Comparison of ENCODE assay signal across 14 cellular contexts in genomic region chr15:90465140-90465929, GRCh38.
A peak's percentile ranks its signal among the peaks of the same experiment; 100 is the strongest.
DNase-seq lines count a peak whose midpoint lies in the region; ATAC-seq and TF ChIP-seq lines count a peak whose summit lies in the region.
"Had no signal": no experiment of that assay in that cellular context is flagged by ENCODE, and none has a peak within 500 bp of the region (broad histone marks: within the 10 kb centered on the region; RNA-seq: fewer than 3 reads in every experiment).

No MANE protein-coding gene starts in this region.

- in situ Hi-C loops in astrocyte of the spinal cord (cut with HindIII; ENCODE audit: low sequenced_read_pairs) = no loop called here

- no peak for TF ChIP-seq CTCF in cardiac muscle cell (IDR thresholded peaks at IDR 0.05; ENCODE audit: low read depth, low read length)
- TF ChIP-seq CTCF in astrocyte of the spinal cord (IDR thresholded peaks at IDR 0.05; ENCODE audit: low read depth, low read length) = no peak
- TF ChIP-seq CTCF in lower lobe of right lung (IDR thresholded peaks at IDR 0.05) = no peak
- TF ChIP-seq CTCF in uterus (IDR thresholded peaks at IDR 0.05) = no peak
- no peak for TF ChIP-seq CTCF in GM10248 (IDR thresholded peaks at IDR 0.05; ENCODE audit: control extremely low read depth, extremely low read depth, low read depth, missing control alignments)

- peaks cover 5% of the 10 kb centered on the region for H3K36me3 ChIP-seq in cardiac muscle cell
- H3K36me3 ChIP-seq in lower lobe of right lung = peaks cover 98% of the 10 kb centered on the region
- no peaks in the 10 kb centered on the region for H3K36me3 ChIP-seq in uterus
- H3K36me3 ChIP-seq in effector memory CD4-positive, alpha-beta T cell (ENCODE audit: control insufficient read depth, insufficient read depth, low read length) = peaks cover 45% of the 10 kb centered on the region

- CTCF ChIA-PET in GM10248 (lab: Yijun Ruan, JAX) = interaction anchor here (0.8 to 7.2 kb wide), 7 partner anchors 13 to 145 kb away, joined by 3 to 43 read pairs (median 3); no protein-coding TSS in a partner anchor

- H3K4me3 ChIP-seq in cardiac muscle cell (no peak overlapping the region), right cardiac atrium (ENCODE audit: low read length) (no peak overlapping the region), astrocyte of the spinal cord (ENCODE audit: low read depth, low read length) (no peak overlapping the region), lower lobe of right lung (no peak overlapping the region), uterus (no peak overlapping the region)
- no peak overlapping the region for H3K4me3 ChIP-seq in effector memory CD4-positive, alpha-beta T cell (ENCODE audit: insufficient read depth, low read depth, low read length, poor library complexity, severe bottlenecking)
- H3K4me3 ChIP-seq: GM12878 had no signal

- 72% methylated on average over 7 of the region's 7 CpGs for WGBS in right cardiac atrium

- POLR2A ChIA-PET in GM10248 (lab: Yijun Ruan, JAX) = no interaction called here

- intact Hi-C loops in right cardiac atrium (cut with DNase I) = no loop called here
- intact Hi-C loops in lower lobe of right lung (cut with DNase I) = no loop called here
- intact Hi-C loops in uterus (cut with DNase I; ENCODE audit: low total_unique reads) = no loop called here

- H3K27me3 ChIP-seq in cardiac muscle cell (no peaks in the 10 kb centered on the region), right cardiac atrium (ENCODE audit: control insufficient read depth, insufficient read depth) (no peaks in the 10 kb centered on the region), lower lobe of right lung (ENCODE audit: low read depth) (no peaks in the 10 kb centered on the region), uterus (no peaks in the 10 kb centered on the region)
- no peaks in the 10 kb centered on the region for H3K27me3 ChIP-seq in effector memory CD4-positive, alpha-beta T cell (replicated peaks; ENCODE audit: control insufficient read depth, insufficient read depth, low read length, poor library complexity, severe bottlenecking)

- H3K4me1 ChIP-seq in cardiac muscle cell (ENCODE audit: low read depth) = peaks cover 33% of the 10 kb centered on the region
- H3K4me1 ChIP-seq in right cardiac atrium (ENCODE audit: control insufficient read depth, insufficient read depth, low read length) = peaks cover 5% of the 10 kb centered on the region
- H3K4me1 ChIP-seq in lower lobe of right lung = peaks cover 28% of the 10 kb centered on the region
- H3K4me1 ChIP-seq in uterus = no peaks in the 10 kb centered on the region
- no peaks in the 10 kb centered on the region for H3K4me1 ChIP-seq in effector memory CD4-positive, alpha-beta T cell (ENCODE audit: control insufficient read depth, insufficient read depth, low read length, poor library complexity, severe bottlenecking)

- TF ChIP-seq POLR2A in uterus (IDR thresholded peaks at IDR 0.05) = no peak

- H3K9me3 ChIP-seq in cardiac muscle cell (ENCODE audit: low read depth) (no peaks in the 10 kb centered on the region), right cardiac atrium (ENCODE audit: control insufficient read depth, low read length) (no peaks in the 10 kb centered on the region), lower lobe of right lung (no peaks in the 10 kb centered on the region), uterus (no peaks in the 10 kb centered on the region)
- H3K9me3 ChIP-seq in effector memory CD4-positive, alpha-beta T cell (ENCODE audit: control insufficient read depth, low read length) = no peaks in the 10 kb centered on the region

- peak; percentile 26 to 77 for DNase-seq in cardiac muscle cell (ENCODE audit: low read depth in 1 of 2, low spot score in 1 of 2)
- no peak for DNase-seq in right cardiac atrium
- DNase-seq in astrocyte of the spinal cord (ENCODE audit: low read depth, low spot score) = peak; percentile 75
- DNase-seq in lower lobe of right lung = no peak
- no peak for DNase-seq in uterus
- no peak for DNase-seq in effector memory CD4-positive, alpha-beta T cell
- no peak for DNase-seq in GM10248 (ENCODE audit: extremely low spot score)
- DNase-seq: activated gamma-delta T cell treated with Interleukin-2 at 50 U/mL for 16 hours, Karpas-422, NCI-H526 treated with DMSO at 0.1 percent for 48 hours, T-helper 9 cell had no signal

- ATAC-seq in right cardiac atrium (no peak), lower lobe of right lung (peak; percentile 77 to 80), GM21447 (IDR thresholded peaks at IDR 0.05; ENCODE audit: unreplicated experiment) (no peak)
- ATAC-seq: GM12878 had no signal

- no peak overlapping the region for H3K27ac ChIP-seq in cardiac muscle cell
- no peak overlapping the region for H3K27ac ChIP-seq in right cardiac atrium (ENCODE audit: low read length)
- H3K27ac ChIP-seq in lower lobe of right lung = no peak overlapping the region
- H3K27ac ChIP-seq in uterus = peak overlapping the region; percentile 85 to 93
- H3K27ac ChIP-seq in effector memory CD4-positive, alpha-beta T cell (ENCODE audit: insufficient read depth, low read length, poor library complexity, severe bottlenecking) = no peak overlapping the region
- H3K27ac ChIP-seq: C4-2B had no signal

Comparison
In these comparisons a context has a peak if more than half of its experiments do, and no peak if none do; other contexts are left out.
1. DNase-seq: peak in cardiac muscle cell (2 of 2) and astrocyte of the spinal cord (single experiment); none in right cardiac atrium (0 of 3), lower lobe of right lung (single experiment), uterus (0 of 2), effector memory CD4-positive, alpha-beta T cell (0 of 3) and GM10248 (single experiment).
2. H3K27ac ChIP-seq: peak in uterus (2 of 2); none in cardiac muscle cell (single experiment), right cardiac atrium (single experiment), lower lobe of right lung (single experiment) and effector memory CD4-positive, alpha-beta T cell (single experiment).
3. ATAC-seq: peak in lower lobe of right lung (2 of 2); none in right cardiac atrium (0 of 2) and GM21447 (single experiment).